ENCODE assay signal across 3 cellular contexts in genomic region chr18:47748093-47748796, GRCh38.
TF ChIP-seq lines count a peak whose summit lies in the region.

No MANE protein-coding gene starts in this region.

TF ChIP-seq in SK-N-SH, 30 proteins besides CTCF, POLR2A, EP300 and RAD21:
- TF ChIP-seq MAX (IDR thresholded peaks at IDR 0.05; ENCODE audit: low read depth) (no peak), EZH2phosphoT487 (IDR thresholded peaks at IDR 0.05; ENCODE audit: borderline replicate concordance, low read depth) (no peak), TEAD4 (IDR thresholded peaks at IDR 0.05; ENCODE audit: borderline replicate concordance, insufficient read depth) (no peak), SIN3A (IDR thresholded peaks at IDR 0.05; ENCODE audit: borderline replicate concordance, low read depth, low read length) (no peak), USF1 (IDR thresholded peaks at IDR 0.05; ENCODE audit: borderline replicate concordance, low read depth) (no peak), NFIC (IDR thresholded peaks at IDR 0.05; ENCODE audit: borderline replicate concordance) (no peak), GATA2 (CRISPR knock-in tag; IDR thresholded peaks at IDR 0.05) (no peak), MXI1 (IDR thresholded peaks at IDR 0.05; ENCODE audit: low read depth, low read length) (no peak), MEF2A (IDR thresholded peaks at IDR 0.05; ENCODE audit: borderline replicate concordance, low read depth) (no peak)

TF ChIP-seq in SK-N-SH treated with all-trans-retinoic acid at 6 μM for 48 hours, 23 proteins besides CTCF, POLR2A, EP300 and RAD21:
- TF ChIP-seq ARNTL (CRISPR knock-in tag; IDR thresholded peaks at IDR 0.05; ENCODE audit: borderline replicate concordance, low read depth) (no peak), OSR1 (CRISPR knock-in tag; IDR thresholded peaks at IDR 0.05) (no peak), CREB5 (CRISPR knock-in tag; IDR thresholded peaks at IDR 0.05; ENCODE audit: low read depth) (no peak), GLIS3 (CRISPR knock-in tag; IDR thresholded peaks at IDR 0.05) (no peak), ZC3H10 (CRISPR knock-in tag; IDR thresholded peaks at IDR 0.05) (no peak), TSHZ2 (CRISPR knock-in tag; IDR thresholded peaks at IDR 0.05) (no peak), ISL1 (CRISPR knock-in tag; IDR thresholded peaks at IDR 0.05) (no peak), RARB (CRISPR knock-in tag; IDR thresholded peaks at IDR 0.05) (no peak), BACH2 (CRISPR knock-in tag; IDR thresholded peaks at IDR 0.05; ENCODE audit: borderline replicate concordance) (no peak), TOX (CRISPR knock-in tag; IDR thresholded peaks at IDR 0.05; ENCODE audit: borderline replicate concordance) (no peak), TCF4 (CRISPR knock-in tag; IDR thresholded peaks at IDR 0.05; ENCODE audit: borderline replicate concordance) (no peak)

TF ChIP-seq in IMR-90, 13 proteins besides CTCF, POLR2A, EP300 and RAD21:
- TF ChIP-seq CHD1 (IDR thresholded peaks at IDR 0.05; ENCODE audit: low read depth, low read length) (no peak), RCOR1 (IDR thresholded peaks at IDR 0.05; ENCODE audit: insufficient replicate concordance, low read length) (no peak), ELK1 (IDR thresholded peaks at IDR 0.05; ENCODE audit: borderline replicate concordance, low read depth, low read length) (no peak), USF2 (IDR thresholded peaks at IDR 0.05; ENCODE audit: low read depth, low read length) (no peak), CEBPB (IDR thresholded peaks at IDR 0.05; ENCODE audit: low read depth, low read length) (no peak), NFE2L2 (IDR thresholded peaks at IDR 0.05; ENCODE audit: low read depth, low read length) (no peak), SMC3 (IDR thresholded peaks at IDR 0.05; ENCODE audit: low read depth, low read length) (no peak), MXI1 (IDR thresholded peaks at IDR 0.05; ENCODE audit: borderline replicate concordance, low read depth, low read length) (no peak), MAZ (IDR thresholded peaks at IDR 0.05; ENCODE audit: borderline replicate concordance, low read depth, low read length) (no peak), MAFK (IDR thresholded peaks at IDR 0.05; ENCODE audit: low read depth, low read length) (no peak), FOS (IDR thresholded peaks at IDR 0.05; ENCODE audit: low read depth, low read length) (no peak), RFX5 (IDR thresholded peaks at IDR 0.05; ENCODE audit: low read depth, low read length) (no peak), BHLHE40 (IDR thresholded peaks at IDR 0.05; ENCODE audit: low read depth, low read length) (no peak)
